In the genomic region with DNA sequence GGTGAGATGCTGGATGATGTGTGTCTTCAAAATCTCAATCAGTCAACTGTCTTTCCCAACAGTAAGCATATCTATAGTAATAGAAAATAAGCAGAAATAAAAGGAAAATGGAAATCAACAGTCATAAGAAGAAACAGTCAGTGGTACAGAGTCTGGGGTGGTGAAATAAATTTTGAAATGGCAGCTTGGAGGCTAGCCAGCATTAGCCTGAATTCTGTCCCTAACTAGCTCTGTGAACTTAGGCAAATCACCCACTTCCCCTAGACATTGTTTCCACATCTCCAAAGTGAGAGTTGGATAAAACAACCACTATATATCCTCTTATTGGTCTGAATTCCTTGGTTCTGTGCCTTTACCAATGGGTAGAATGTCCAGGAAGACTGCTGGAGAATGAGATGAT, we compare ENCODE assay signal across 22 cellular contexts.
"Had no signal": no experiment of that assay in that cellular context is flagged by ENCODE, and none has a peak within 500 bp of the region (broad histone marks: within the 10 kb centered on the region; RNA-seq: fewer than 3 reads in every experiment).

No MANE protein-coding gene starts in this region.

- FAIRE-seq: endometrium, TTC549 had no signal

- H3K36me3 Mint-ChIP-seq: WTC11 had no signal

- H3K27ac Mint-ChIP-seq: activated CD8-positive, alpha-beta T cell treated with anti-CD3 and anti-CD28 coated beads, Interleukin-2, amount 10 ng/mL, durations not matched to agents 7 days and 5 days; activated naive CD4-positive, alpha-beta T cell treated with anti-CD3 and anti-CD28 coated beads, Interleukin-2, amount 50 U/mL, for 24 hours; nephron progenitor cell; stimulated activated naive CD8-positive, alpha-beta T cell treated with anti-CD3 and anti-CD28 coated beads, Interleukin-15, amount 100 ng/mL, for 72 hours; T-helper 17 cell; WTC11 had no signal

- H3K4me1 Mint-ChIP-seq: activated naive CD4-positive, alpha-beta T cell treated with anti-CD3 and anti-CD28 coated beads, Interleukin-2, amount 50 U/mL, for 24 hours; stimulated activated naive CD8-positive, alpha-beta T cell treated with anti-CD3 and anti-CD28 coated beads, Interleukin-15, amount 100 ng/mL, for 72 hours; T-helper 17 cell had no signal

- H3K27ac ChIP-seq: adrenal gland, cardiac muscle cell, colonic mucosa, testis had no signal

- H3K4me2 ChIP-seq: smooth muscle cell had no signal

- DNase-seq: activated CD4-positive, alpha-beta T cell treated with anti-CD3 and anti-CD28 coated beads for 4 hours; activated CD8-positive, alpha-beta memory T cell treated with anti-CD3 and anti-CD28 coated beads, Interleukin-2, amount 50 U/mL, for 4 hours; activated CD8-positive, alpha-beta T cell treated with anti-CD3 and anti-CD28 coated beads, Interleukin-2, amount 10 ng/mL, durations not matched to agents 7 days and 5 days; activated effector memory CD4-positive, alpha-beta T cell treated with anti-CD3 and anti-CD28 coated beads, Interleukin-2, amount 50 U/mL, for 16 hours; activated T-cell treated with anti-CD3 and anti-CD28 coated beads, Interleukin-2, amount 50 U/mL, for 48 hours; colonic mucosa; islet precursor cell; nephron progenitor cell; occipital lobe; stimulated activated CD4-positive, alpha-beta T cell treated with anti-CD3 and anti-CD28 coated beads, Interleukin-4, amount 100 ng/mL, for 4 hours; stimulated activated CD8-positive, alpha-beta memory T cell treated with anti-CD3 and anti-CD28 coated beads, Interleukin-4, amount 100 ng/mL, for 48 hours; stimulated activated naive CD8-positive, alpha-beta T cell treated with anti-CD3 and anti-CD28 coated beads, Interleukin-15, amount 100 ng/mL, for 72 hours; T-helper 17 cell; testis had no signal

- H3K9me3 Mint-ChIP-seq: activated naive CD4-positive, alpha-beta T cell treated with anti-CD3 and anti-CD28 coated beads, Interleukin-2, amount 50 U/mL, for 24 hours; stimulated activated naive CD8-positive, alpha-beta T cell treated with anti-CD3 and anti-CD28 coated beads, Interleukin-15, amount 100 ng/mL, for 72 hours had no signal

- H3K9me3 ChIP-seq: adrenal gland, colonic mucosa, testis had no signal

- H3K4me3 Mint-ChIP-seq: activated CD8-positive, alpha-beta T cell treated with anti-CD3 and anti-CD28 coated beads, Interleukin-2, amount 10 ng/mL, durations not matched to agents 7 days and 5 days; activated naive CD4-positive, alpha-beta T cell treated with anti-CD3 and anti-CD28 coated beads, Interleukin-2, amount 50 U/mL, for 24 hours; nephron progenitor cell; stimulated activated naive CD8-positive, alpha-beta T cell treated with anti-CD3 and anti-CD28 coated beads, Interleukin-15, amount 100 ng/mL, for 72 hours; T-helper 17 cell; WTC11 had no signal

- H3K27me3 Mint-ChIP-seq: activated naive CD4-positive, alpha-beta T cell treated with anti-CD3 and anti-CD28 coated beads, Interleukin-2, amount 50 U/mL, for 24 hours; stimulated activated naive CD8-positive, alpha-beta T cell treated with anti-CD3 and anti-CD28 coated beads, Interleukin-15, amount 100 ng/mL, for 72 hours; T-helper 17 cell had no signal

- H3K4me1 ChIP-seq: colonic mucosa, testis had no signal

- H3K36me3 ChIP-seq: adrenal gland, cardiac muscle cell, colonic mucosa had no signal

- H3K27me3 ChIP-seq: adrenal gland, cardiac muscle cell, colonic mucosa, testis had no signal

- ATAC-seq: activated CD8-positive, alpha-beta T cell treated with anti-CD3 and anti-CD28 coated beads, Interleukin-2, amount 10 ng/mL, durations not matched to agents 7 days and 5 days; esophagus mucosa; stimulated activated naive CD8-positive, alpha-beta T cell treated with anti-CD3 and anti-CD28 coated beads, Interleukin-15, amount 100 ng/mL, for 72 hours; T-helper 17 cell; WTC11 had no signal

- H3K4me3 ChIP-seq: adrenal gland, cardiac muscle cell, colonic mucosa, smooth muscle cell, testis had no signal
